8 cellular contexts compared by ENCODE assay signal in the genomic region with DNA sequence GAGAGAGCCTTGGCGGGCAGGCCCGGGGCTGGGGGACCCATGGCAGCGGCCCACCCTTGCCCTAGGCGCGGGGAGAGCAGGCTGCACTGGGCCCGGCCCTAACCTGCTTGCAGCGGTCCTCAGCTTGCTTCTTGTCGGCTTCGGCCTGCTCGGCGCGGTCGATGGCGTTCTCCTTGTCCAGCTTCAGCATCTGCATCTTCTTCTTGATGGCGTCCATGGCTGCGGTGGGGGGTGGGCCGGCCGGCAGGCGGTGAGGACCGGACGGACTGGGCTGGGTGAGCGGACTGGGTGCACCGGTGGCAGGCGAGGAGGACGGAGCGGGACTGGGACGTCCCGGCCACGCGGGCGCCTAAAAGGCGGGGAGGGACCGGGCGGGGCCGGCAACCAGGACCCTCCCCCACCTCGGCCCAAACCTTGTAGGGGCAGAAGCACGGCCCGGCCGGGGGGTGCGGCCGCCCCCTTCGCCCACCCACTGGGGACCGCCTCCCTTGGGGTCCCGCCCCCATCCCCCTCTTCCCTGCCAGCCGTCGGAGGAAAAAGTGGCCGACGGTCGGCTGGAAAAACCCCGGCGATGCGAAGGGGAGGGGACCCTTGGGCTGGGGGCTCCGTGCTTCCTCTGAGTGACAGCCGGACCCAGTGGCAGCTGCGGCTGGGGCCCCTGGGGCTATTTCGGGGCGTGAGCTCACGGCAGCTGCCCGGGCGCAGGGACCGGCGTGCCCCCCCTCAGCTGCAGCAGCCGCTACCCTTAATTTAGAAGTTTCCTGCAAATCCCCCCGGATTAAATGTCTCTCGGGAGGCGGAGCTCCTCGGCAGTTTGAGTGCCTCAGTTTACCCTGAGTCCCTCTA. TPM values are rescaled to one million over a fixed set of nuclear protein-coding genes. Genes with fewer than 3 reads are reported as not detected.
DNase-seq lines count a peak whose midpoint lies in the region; ATAC-seq and TF ChIP-seq lines count a peak whose summit lies in the region.

A gene (minus strand): TSS at position 325 of the 846 bp plus-strand sequence. CDS start 108 bp downstream, at position 217.

- H3K9me3 ChIP-seq in CD4-positive, CD25-positive, alpha-beta regulatory T cell (ENCODE audit: control insufficient read depth in 2 of 2, low read length in 2 of 2), result no peaks in the 10 kb centered on the region
- no peaks in the 10 kb centered on the region for H3K9me3 ChIP-seq in stomach smooth muscle (ENCODE audit: control insufficient read depth in 2 of 2, low read length in 2 of 2)

- H3K4me2 ChIP-seq in KMS-11, result peak within 1 kb of the TSS; percentile 76

- H3K79me2 ChIP-seq in KMS-11 (ENCODE audit: insufficient read depth, low read depth), result no peaks in the 10 kb centered on the region

- peaks cover 2 to 26% (median 11%) of the 10 kb centered on the region in 4 donors for H3K4me1 Mint-ChIP-seq in CD4-positive, CD25-positive, alpha-beta regulatory T cell
- H3K4me1 Mint-ChIP-seq in central memory CD8-positive, alpha-beta T cell, result peaks cover 27% of the 10 kb centered on the region

- H3K27ac Mint-ChIP-seq in CD4-positive, CD25-positive, alpha-beta regulatory T cell, result peak within 1 kb of the TSS; percentile 78 to 93 (median 89)
- peak within 1 kb of the TSS; percentile 80 for H3K27ac Mint-ChIP-seq in central memory CD8-positive, alpha-beta T cell (ENCODE audit: low read depth)

- H4K20me1 ChIP-seq in KMS-11 (ENCODE audit: insufficient read depth), result no peaks in the 10 kb centered on the region

- peaks cover 18% of the 10 kb centered on the region for H3K4me1 ChIP-seq in CD4-positive, CD25-positive, alpha-beta regulatory T cell (ENCODE audit: control insufficient read depth, insufficient read depth, low read length, poor library complexity, severe bottlenecking)
- H3K4me1 ChIP-seq in KMS-11 (ENCODE audit: low read depth, poor library complexity, severe bottlenecking), result no peaks in the 10 kb centered on the region
- peaks cover 27% of the 10 kb centered on the region for H3K4me1 ChIP-seq in stomach smooth muscle (ENCODE audit: control insufficient read depth, insufficient read depth, low read length)

- TF ChIP-seq CTCF in KMS-11 (conservative IDR thresholded peaks at IDR 0.05; ENCODE audit: low read depth, low read length), result no peak

- H3K27me3 Mint-ChIP-seq in CD4-positive, CD25-positive, alpha-beta regulatory T cell, result no peaks in the 10 kb centered on the region
- H3K27me3 Mint-ChIP-seq in central memory CD8-positive, alpha-beta T cell, result no peaks in the 10 kb centered on the region

- H3K9ac ChIP-seq in KMS-11 (peak within 1 kb of the TSS; percentile 61), stomach smooth muscle (ENCODE audit: low read length in 2 of 2) (peak within 1 kb of the TSS; percentile 99)

- H3K27ac ChIP-seq in CD4-positive, CD25-positive, alpha-beta regulatory T cell (ENCODE audit: insufficient read depth, low read length, poor library complexity, severe bottlenecking), result peak within 1 kb of the TSS; percentile 47
- H3K27ac ChIP-seq in KMS-11 (no peak within 1 kb of the TSS), layer of hippocampus (ENCODE audit: low read depth, low read length) (peak within 1 kb of the TSS; percentile 86), stomach smooth muscle (ENCODE audit: low read length) (peak within 1 kb of the TSS; percentile 100)

- H3K27me3 ChIP-seq in CD4-positive, CD25-positive, alpha-beta regulatory T cell (ENCODE audit: control insufficient read depth, insufficient read depth, low read length), result no peaks in the 10 kb centered on the region
- H3K27me3 ChIP-seq in KMS-11 (ENCODE audit: insufficient read depth, low read depth) (no peaks in the 10 kb centered on the region), layer of hippocampus (ENCODE audit: control insufficient read depth, insufficient read depth, low read length) (no peaks in the 10 kb centered on the region), stomach smooth muscle (ENCODE audit: control insufficient read depth in 1 of 2, insufficient read depth in 2 of 2, low read length in 2 of 2) (no peaks in the 10 kb centered on the region)

- no peaks in the 10 kb centered on the region for H3K36me3 ChIP-seq in CD4-positive, CD25-positive, alpha-beta regulatory T cell (ENCODE audit: control insufficient read depth, insufficient read depth, low read length)
- H3K36me3 ChIP-seq in KMS-11 (ENCODE audit: insufficient read depth) (no peaks in the 10 kb centered on the region), stomach smooth muscle (ENCODE audit: control insufficient read depth in 2 of 2, insufficient read depth in 2 of 2, low read length in 2 of 2) (peaks cover 27 to 36% of the 10 kb centered on the region in 2 donors)

- H2AFZ ChIP-seq in KMS-11 (ENCODE audit: low read depth), result peak within 1 kb of the TSS; percentile 81

- H3K9me3 Mint-ChIP-seq in CD4-positive, CD25-positive, alpha-beta regulatory T cell, result no peaks in the 10 kb centered on the region
- no peaks in the 10 kb centered on the region for H3K9me3 Mint-ChIP-seq in central memory CD8-positive, alpha-beta T cell

- no peak for ATAC-seq in CD4-positive, CD25-positive, alpha-beta regulatory T cell (ENCODE audit: low read depth in 2 of 2)
- no peak for ATAC-seq in central memory CD8-positive, alpha-beta T cell (replicated peaks; ENCODE audit: extremely low read depth, poor library complexity, severe bottlenecking)

- H3K36me3 Mint-ChIP-seq in CD4-positive, CD25-positive, alpha-beta regulatory T cell, result no peaks in the 10 kb centered on the region
- peaks cover 7% of the 10 kb centered on the region for H3K36me3 Mint-ChIP-seq in central memory CD8-positive, alpha-beta T cell (ENCODE audit: insufficient read depth)

- no peak for DNase-seq in CD4-positive, CD25-positive, alpha-beta regulatory T cell
- no peak for DNase-seq in central memory CD8-positive, alpha-beta T cell (ENCODE audit: low spot score in 2 of 2)
- DNase-seq in NCI-H1930 (lab: John Stamatoyannopoulos, UW) (no peak), NCI-H748 (lab: John Stamatoyannopoulos, UW; ENCODE audit: unreplicated experiment) (no peak), NCI-H2227 (lab: John Stamatoyannopoulos, UW; ENCODE audit: unreplicated experiment) (no peak)

- peak within 1 kb of the TSS; percentile 55 for H3K4me3 ChIP-seq in CD4-positive, CD25-positive, alpha-beta regulatory T cell (ENCODE audit: low read depth, low read length)
- H3K4me3 ChIP-seq in KMS-11 (IDR thresholded peaks at IDR 0.05; ENCODE audit: insufficient read depth, low read depth, low read length) (no peak within 1 kb of the TSS), stomach smooth muscle (ENCODE audit: low read length in 2 of 2) (peak within 1 kb of the TSS; percentile 92 to 95)

- H3K4me3 Mint-ChIP-seq in CD4-positive, CD25-positive, alpha-beta regulatory T cell, result peak within 1 kb of the TSS; percentile 86 to 97 (median 92)
- H3K4me3 Mint-ChIP-seq in central memory CD8-positive, alpha-beta T cell, result peak within 1 kb of the TSS; percentile 85

RNA-seq across cellular contexts. Expression of the gene that starts here (rescaled TPM):
- 38.8 TPM for total RNA-seq in CD4-positive, CD25-positive, alpha-beta regulatory T cell
- not detected for polyA plus RNA-seq in CD4-positive, CD25-positive, alpha-beta regulatory T cell
